10 cellular contexts compared by ENCODE assay signal in genomic region chr3:14289590-14290453, GRCh38.
DNase-seq lines count a peak whose midpoint lies in the region; ATAC-seq and TF ChIP-seq lines count a peak whose summit lies in the region.
"Had no signal": no experiment of that assay in that cellular context is flagged by ENCODE, and none has a peak within 500 bp of the region (broad histone marks: within the 10 kb centered on the region; RNA-seq: fewer than 3 reads in every experiment).

No MANE protein-coding gene starts in this region.

- peaks cover 25% of the 10 kb centered on the region for H3K27me3 Mint-ChIP-seq in HFFc6 (ENCODE audit: insufficient read depth)

- no peaks in the 10 kb centered on the region for H3K36me3 ChIP-seq in SJCRH30

- ATAC-seq in foreskin keratinocyte, result peak; percentile 82
- no peak for ATAC-seq in GM21723 (IDR thresholded peaks at IDR 0.05; ENCODE audit: unreplicated experiment)
- ATAC-seq in omental fat pad (ENCODE audit: low FRiP score), result no peak
- ATAC-seq: activated CD4-positive, alpha-beta T cell treated with anti-CD3 and anti-CD28 coated beads for 36 hours had no signal

- H3K4me1 ChIP-seq in SJCRH30 (peaks cover 50% of the 10 kb centered on the region), foreskin keratinocyte (no peaks in the 10 kb centered on the region)

- no peak overlapping the region for H3K4me3 Mint-ChIP-seq in HFFc6
- H3K4me3 Mint-ChIP-seq: activated CD4-positive, alpha-beta T cell treated with anti-CD3 and anti-CD28 coated beads for 36 hours; IgD-negative memory B cell had no signal

- no peak overlapping the region; the same call in 1 of the 2 replicates for H3K27ac Mint-ChIP-seq in HFFc6
- H3K27ac Mint-ChIP-seq: activated CD4-positive, alpha-beta T cell treated with anti-CD3 and anti-CD28 coated beads for 36 hours; IgD-negative memory B cell had no signal

- H3K9me3 Mint-ChIP-seq in HFFc6, result no peaks in the 10 kb centered on the region

- H3K36me3 Mint-ChIP-seq in HFFc6 (ENCODE audit: low read depth), result no peaks in the 10 kb centered on the region
- H3K36me3 Mint-ChIP-seq: IgD-negative memory B cell had no signal

- DNase-seq in HFFc6 (peak; percentile 86), SJCRH30 (peak; percentile 80 to 94), foreskin keratinocyte (peak; percentile 63 to 72), skeletal muscle cell (ENCODE audit: low read depth) (peak; percentile 93), posterior cingulate gyrus (no peak), omental fat pad (ENCODE audit: low spot score) (no peak)
- DNase-seq in stimulated activated CD4-positive, alpha-beta T cell treated with anti-CD3 and anti-CD28 coated beads, Interleukin-1b, Interleukin-23, amount 100 ng/mL, for 48 hours, result no peak
- DNase-seq: activated CD4-positive, alpha-beta T cell treated with anti-CD3 and anti-CD28 coated beads for 36 hours had no signal

- peak overlapping the region; percentile 69 for H3K27ac ChIP-seq in SJCRH30
- H3K27ac ChIP-seq in foreskin keratinocyte, result no peak overlapping the region

- H3K4me1 Mint-ChIP-seq in HFFc6 (ENCODE audit: low read depth), result peaks cover 26% of the 10 kb centered on the region
- H3K4me1 Mint-ChIP-seq: activated CD4-positive, alpha-beta T cell treated with anti-CD3 and anti-CD28 coated beads for 36 hours; IgD-negative memory B cell had no signal

- TF ChIP-seq CTCF in HFFc6 (IDR thresholded peaks at IDR 0.05), result no peak
- no peak for TF ChIP-seq CTCF in foreskin keratinocyte (conservative IDR thresholded peaks at IDR 0.05)
- TF ChIP-seq CTCF in omental fat pad (IDR thresholded peaks at IDR 0.05), result no peak

- H3K27me3 ChIP-seq in SJCRH30, result no peaks in the 10 kb centered on the region
- peaks cover 7% of the 10 kb centered on the region for H3K27me3 ChIP-seq in foreskin keratinocyte

- intact Hi-C loops in posterior cingulate gyrus (cut with DNase I), result no loop called here

- no peaks in the 10 kb centered on the region for H3K9me3 ChIP-seq in SJCRH30 (replicated peaks)

- H3K4me3 ChIP-seq in SJCRH30 (no peak overlapping the region), skeletal muscle cell (ENCODE audit: low read depth, low read length) (no peak overlapping the region)

Comparison
In these comparisons a context has a peak if more than half of its experiments do, and no peak if none do; other contexts are left out.
1. DNase-seq: peak in HFFc6 (single experiment), SJCRH30 (2 of 2), foreskin keratinocyte (2 of 2) and skeletal muscle cell (single experiment); none in posterior cingulate gyrus (0 of 10), omental fat pad (single experiment) and stimulated activated CD4-positive, alpha-beta T cell treated with anti-CD3 and anti-CD28 coated beads, Interleukin-1b, Interleukin-23, amount 100 ng/mL, for 48 hours (single experiment).